ENCODE assay signal across 1 cellular context in the genomic region with DNA sequence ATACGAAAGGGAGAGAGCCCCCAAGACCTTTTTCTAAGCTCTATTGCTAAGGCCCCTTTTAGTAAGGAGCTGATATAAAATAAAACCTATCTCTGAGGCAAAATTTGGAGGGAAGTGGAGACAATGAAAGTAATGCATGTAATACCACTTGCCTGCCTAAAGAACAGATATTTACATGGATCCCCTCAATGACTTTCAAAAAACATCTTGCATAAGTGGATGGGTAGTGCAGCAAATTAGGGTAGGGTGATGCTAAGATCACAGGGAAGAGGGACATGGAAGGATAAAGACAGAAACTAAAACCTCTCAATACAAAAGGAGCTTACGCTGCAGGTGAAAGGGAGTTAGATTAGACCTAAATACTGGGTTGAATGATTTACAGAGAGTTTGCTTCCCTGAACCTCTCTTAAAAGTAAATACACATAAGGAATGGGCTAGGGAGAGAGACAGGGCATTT.
TF ChIP-seq lines count a peak whose summit lies in the region.

No MANE protein-coding gene starts in this region.

TF ChIP-seq in HepG2, 621 proteins besides CTCF, POLR2A, EP300 and RAD21:
- TF ChIP-seq TCF12 (IDR thresholded peaks at IDR 0.05) (no peak), TCF12 (CRISPR knock-in tag; IDR thresholded peaks at IDR 0.05) (no peak), GATAD2A (CRISPR knock-in tag; IDR thresholded peaks at IDR 0.05) (peak; percentile 25; the same call in 1 of the 2 replicates), RBFOX2 (IDR thresholded peaks at IDR 0.05; ENCODE audit: low read depth, low read length) (0 out of 2 replicates have a peak, but pooled peaks have one; percentile 27), ZNF782 (CRISPR knock-in tag; IDR thresholded peaks at IDR 0.05; ENCODE audit: borderline replicate concordance) (no peak), TAF15 (IDR thresholded peaks at IDR 0.05; ENCODE audit: low read depth, low read length, poor library complexity, severe bottlenecking) (no peak), REL (CRISPR knock-in tag; conservative IDR thresholded peaks at IDR 0.05) (no peak), ZSCAN31 (CRISPR knock-in tag; IDR thresholded peaks at IDR 0.05; ENCODE audit: low read depth) (no peak), ZBTB7B (CRISPR knock-in tag; IDR thresholded peaks at IDR 0.05) (no peak), ZNF7 (CRISPR knock-in tag; IDR thresholded peaks at IDR 0.05) (no peak), YEATS2 (CRISPR knock-in tag; IDR thresholded peaks at IDR 0.05; ENCODE audit: borderline replicate concordance) (peak; percentile 10; the same call in 1 of the 2 replicates), ZNF605 (CRISPR knock-in tag; IDR thresholded peaks at IDR 0.05) (no peak), ASH2L (IDR thresholded peaks at IDR 0.05; ENCODE audit: insufficient read length, low read depth, low read length) (peak; percentile 19), RBAK (CRISPR knock-in tag; IDR thresholded peaks at IDR 0.05) (no peak), ZNF629 (CRISPR knock-in tag; conservative IDR thresholded peaks at IDR 0.05) (no peak), TFAP4 (IDR thresholded peaks at IDR 0.05; ENCODE audit: borderline replicate concordance, low read depth) (0 out of 2 replicates have a peak, but pooled peaks have one; percentile 3), MYC (CRISPR knock-in tag; IDR thresholded peaks at IDR 0.05; ENCODE audit: borderline replicate concordance) (no peak), NR2F2 (IDR thresholded peaks at IDR 0.05; ENCODE audit: borderline replicate concordance, low read depth) (peak; percentile 42; the same call in 1 of the 2 replicates), NCOA2 (CRISPR knock-in tag; IDR thresholded peaks at IDR 0.05) (no peak), CREB3 (CRISPR knock-in tag; IDR thresholded peaks at IDR 0.05) (no peak), MED1 (CRISPR knock-in tag; IDR thresholded peaks at IDR 0.05) (0 out of 2 replicates have a peak, but pooled peaks have one; percentile 48), MBD4 (IDR thresholded peaks at IDR 0.05; ENCODE audit: borderline replicate concordance, low read length) (peak; percentile 45; the same call in 1 of the 2 replicates), POLR2AphosphoS5 (IDR thresholded peaks at IDR 0.05; ENCODE audit: low read depth, low read length) (peak; percentile 38), ZNF460 (CRISPR knock-in tag; IDR thresholded peaks at IDR 0.05; ENCODE audit: borderline replicate concordance) (no peak), PITX1 (CRISPR knock-in tag; IDR thresholded peaks at IDR 0.05) (peak; percentile 11; the same call in 1 of the 2 replicates), ZNF33A (CRISPR knock-in tag; IDR thresholded peaks at IDR 0.05; ENCODE audit: borderline replicate concordance) (no peak), TCF7 (IDR thresholded peaks at IDR 0.05; ENCODE audit: low read depth) (0 out of 2 replicates have a peak, but pooled peaks have one; percentile 38), HMGXB4 (CRISPR knock-in tag; IDR thresholded peaks at IDR 0.05; ENCODE audit: borderline replicate concordance in 1 of 2, low read depth in 1 of 2) (no peak), MTF1 (CRISPR knock-in tag; IDR thresholded peaks at IDR 0.05) (no peak), MAFG (CRISPR knock-in tag; IDR thresholded peaks at IDR 0.05) (no peak), SSRP1 (CRISPR knock-in tag; IDR thresholded peaks at IDR 0.05) (0 out of 2 replicates have a peak, but pooled peaks have one; percentile 65), PAXIP1 (CRISPR knock-in tag; conservative IDR thresholded peaks at IDR 0.05) (no peak; the same call in 1 of the 2 replicates), ZNF652 (CRISPR knock-in tag; IDR thresholded peaks at IDR 0.05; ENCODE audit: borderline replicate concordance, low read depth) (no peak), NFE2 (CRISPR knock-in tag; IDR thresholded peaks at IDR 0.05) (no peak), FOXA1 (IDR thresholded peaks at IDR 0.05) (no peak), FOXA1 (CRISPR knock-in tag; IDR thresholded peaks at IDR 0.05) (0 out of 2 replicates have a peak, but pooled peaks have one; percentile 18), ZNF263 (CRISPR knock-in tag; IDR thresholded peaks at IDR 0.05) (no peak)
- TF ChIP-seq, protein P1, sequence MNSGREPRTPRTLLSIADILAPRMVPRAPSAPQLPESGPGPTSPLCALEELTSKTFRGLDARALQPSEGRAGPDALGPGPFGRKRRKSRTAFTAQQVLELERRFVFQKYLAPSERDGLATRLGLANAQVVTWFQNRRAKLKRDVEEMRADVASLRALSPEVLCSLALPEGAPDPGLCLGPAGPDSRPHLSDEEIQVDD (CRISPR knock-in tag; IDR thresholded peaks at IDR 0.05; ENCODE audit: borderline replicate concordance): no peak
- TF ChIP-seq, protein P2, sequence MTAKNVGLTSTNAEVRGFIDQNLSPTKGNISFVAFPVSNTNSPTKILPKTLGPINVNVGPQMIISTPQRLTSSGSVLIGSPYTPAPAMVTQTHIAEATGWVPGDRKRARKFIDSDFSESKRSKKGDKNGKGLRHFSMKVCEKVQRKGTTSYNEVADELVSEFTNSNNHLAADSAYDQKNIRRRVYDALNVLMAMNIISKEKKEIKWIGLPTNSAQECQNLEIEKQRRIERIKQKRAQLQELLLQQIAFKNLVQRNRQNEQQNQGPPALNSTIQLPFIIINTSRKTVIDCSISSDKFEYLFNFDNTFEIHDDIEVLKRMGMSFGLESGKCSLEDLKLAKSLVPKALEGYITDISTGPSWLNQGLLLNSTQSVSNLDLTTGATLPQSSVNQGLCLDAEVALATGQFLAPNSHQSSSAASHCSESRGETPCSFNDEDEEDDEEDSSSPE (CRISPR knock-in tag; IDR thresholded peaks at IDR 0.05): no peak
- TF ChIP-seq, protein P3, sequence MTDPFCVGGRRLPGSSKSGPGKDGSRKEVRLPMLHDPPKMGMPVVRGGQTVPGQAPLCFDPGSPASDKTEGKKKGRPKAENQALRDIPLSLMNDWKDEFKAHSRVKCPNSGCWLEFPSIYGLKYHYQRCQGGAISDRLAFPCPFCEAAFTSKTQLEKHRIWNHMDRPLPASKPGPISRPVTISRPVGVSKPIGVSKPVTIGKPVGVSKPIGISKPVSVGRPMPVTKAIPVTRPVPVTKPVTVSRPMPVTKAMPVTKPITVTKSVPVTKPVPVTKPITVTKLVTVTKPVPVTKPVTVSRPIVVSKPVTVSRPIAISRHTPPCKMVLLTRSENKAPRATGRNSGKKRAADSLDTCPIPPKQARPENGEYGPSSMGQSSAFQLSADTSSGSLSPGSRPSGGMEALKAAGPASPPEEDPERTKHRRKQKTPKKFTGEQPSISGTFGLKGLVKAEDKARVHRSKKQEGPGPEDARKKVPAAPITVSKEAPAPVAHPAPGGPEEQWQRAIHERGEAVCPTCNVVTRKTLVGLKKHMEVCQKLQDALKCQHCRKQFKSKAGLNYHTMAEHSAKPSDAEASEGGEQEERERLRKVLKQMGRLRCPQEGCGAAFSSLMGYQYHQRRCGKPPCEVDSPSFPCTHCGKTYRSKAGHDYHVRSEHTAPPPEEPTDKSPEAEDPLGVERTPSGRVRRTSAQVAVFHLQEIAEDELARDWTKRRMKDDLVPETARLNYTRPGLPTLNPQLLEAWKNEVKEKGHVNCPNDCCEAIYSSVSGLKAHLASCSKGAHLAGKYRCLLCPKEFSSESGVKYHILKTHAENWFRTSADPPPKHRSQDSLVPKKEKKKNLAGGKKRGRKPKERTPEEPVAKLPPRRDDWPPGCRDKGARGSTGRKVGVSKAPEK (CRISPR knock-in tag; IDR thresholded peaks at IDR 0.05; ENCODE audit: borderline replicate concordance): 0 out of 2 replicates have a peak, but pooled peaks have one; percentile 29
- TF ChIP-seq, protein P4, sequence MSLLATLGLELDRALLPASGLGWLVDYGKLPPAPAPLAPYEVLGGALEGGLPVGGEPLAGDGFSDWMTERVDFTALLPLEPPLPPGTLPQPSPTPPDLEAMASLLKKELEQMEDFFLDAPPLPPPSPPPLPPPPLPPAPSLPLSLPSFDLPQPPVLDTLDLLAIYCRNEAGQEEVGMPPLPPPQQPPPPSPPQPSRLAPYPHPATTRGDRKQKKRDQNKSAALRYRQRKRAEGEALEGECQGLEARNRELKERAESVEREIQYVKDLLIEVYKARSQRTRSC (CRISPR knock-in tag; IDR thresholded peaks at IDR 0.05; ENCODE audit: low read depth): no peak
- TF ChIP-seq, protein P5, sequence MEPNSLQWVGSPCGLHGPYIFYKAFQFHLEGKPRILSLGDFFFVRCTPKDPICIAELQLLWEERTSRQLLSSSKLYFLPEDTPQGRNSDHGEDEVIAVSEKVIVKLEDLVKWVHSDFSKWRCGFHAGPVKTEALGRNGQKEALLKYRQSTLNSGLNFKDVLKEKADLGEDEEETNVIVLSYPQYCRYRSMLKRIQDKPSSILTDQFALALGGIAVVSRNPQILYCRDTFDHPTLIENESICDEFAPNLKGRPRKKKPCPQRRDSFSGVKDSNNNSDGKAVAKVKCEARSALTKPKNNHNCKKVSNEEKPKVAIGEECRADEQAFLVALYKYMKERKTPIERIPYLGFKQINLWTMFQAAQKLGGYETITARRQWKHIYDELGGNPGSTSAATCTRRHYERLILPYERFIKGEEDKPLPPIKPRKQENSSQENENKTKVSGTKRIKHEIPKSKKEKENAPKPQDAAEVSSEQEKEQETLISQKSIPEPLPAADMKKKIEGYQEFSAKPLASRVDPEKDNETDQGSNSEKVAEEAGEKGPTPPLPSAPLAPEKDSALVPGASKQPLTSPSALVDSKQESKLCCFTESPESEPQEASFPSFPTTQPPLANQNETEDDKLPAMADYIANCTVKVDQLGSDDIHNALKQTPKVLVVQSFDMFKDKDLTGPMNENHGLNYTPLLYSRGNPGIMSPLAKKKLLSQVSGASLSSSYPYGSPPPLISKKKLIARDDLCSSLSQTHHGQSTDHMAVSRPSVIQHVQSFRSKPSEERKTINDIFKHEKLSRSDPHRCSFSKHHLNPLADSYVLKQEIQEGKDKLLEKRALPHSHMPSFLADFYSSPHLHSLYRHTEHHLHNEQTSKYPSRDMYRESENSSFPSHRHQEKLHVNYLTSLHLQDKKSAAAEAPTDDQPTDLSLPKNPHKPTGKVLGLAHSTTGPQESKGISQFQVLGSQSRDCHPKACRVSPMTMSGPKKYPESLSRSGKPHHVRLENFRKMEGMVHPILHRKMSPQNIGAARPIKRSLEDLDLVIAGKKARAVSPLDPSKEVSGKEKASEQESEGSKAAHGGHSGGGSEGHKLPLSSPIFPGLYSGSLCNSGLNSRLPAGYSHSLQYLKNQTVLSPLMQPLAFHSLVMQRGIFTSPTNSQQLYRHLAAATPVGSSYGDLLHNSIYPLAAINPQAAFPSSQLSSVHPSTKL (CRISPR knock-in tag; IDR thresholded peaks at IDR 0.05): 0 out of 2 replicates have a peak, but pooled peaks have one; percentile 30
